ENCODE assay signal across 1 cellular context in genomic region chr5:172788771-172789686, GRCh38.
TF ChIP-seq lines count a peak whose summit lies in the region.

No MANE protein-coding gene starts in this region.

TF ChIP-seq in HepG2, 621 proteins besides CTCF, POLR2A, EP300 and RAD21 (continued from another document and continues in another):
- TF ChIP-seq ZHX2 (IDR thresholded peaks at IDR 0.05; ENCODE audit: low read depth) (no peak; the same call in 1 of the 2 replicates), ZHX2 (CRISPR knock-in tag; IDR thresholded peaks at IDR 0.05; ENCODE audit: borderline replicate concordance) (no peak), ZBTB46 (CRISPR knock-in tag; IDR thresholded peaks at IDR 0.05; ENCODE audit: borderline replicate concordance) (no peak), SOX5 (CRISPR knock-in tag; IDR thresholded peaks at IDR 0.05; ENCODE audit: borderline replicate concordance) (no peak), SNAPC4 (CRISPR knock-in tag; IDR thresholded peaks at IDR 0.05) (no peak), SIX4 (CRISPR knock-in tag; IDR thresholded peaks at IDR 0.05) (0 out of 2 replicates have a peak, but pooled peaks have one; percentile 12), NCOA5 (CRISPR knock-in tag; IDR thresholded peaks at IDR 0.05) (no peak), BRF2 (CRISPR knock-in tag; IDR thresholded peaks at IDR 0.05) (no peak), SUZ12 (IDR thresholded peaks at IDR 0.05; ENCODE audit: low read depth, low read length) (no peak), ZNF563 (CRISPR knock-in tag; IDR thresholded peaks at IDR 0.05) (0 out of 2 replicates have a peak, but pooled peaks have one; percentile 23), E2F5 (CRISPR knock-in tag; conservative IDR thresholded peaks at IDR 0.05) (no peak), BHLHE40 (IDR thresholded peaks at IDR 0.05; ENCODE audit: low read length) (no peak), TFDP2 (CRISPR knock-in tag; IDR thresholded peaks at IDR 0.05) (no peak), FOXP1 (IDR thresholded peaks at IDR 0.05) (no peak), FOXP1 (CRISPR knock-in tag; IDR thresholded peaks at IDR 0.05) (no peak), ZBTB10 (CRISPR knock-in tag; IDR thresholded peaks at IDR 0.05; ENCODE audit: borderline replicate concordance) (no peak), ZNF34 (CRISPR knock-in tag; IDR thresholded peaks at IDR 0.05; ENCODE audit: borderline replicate concordance) (no peak), YEATS4 (CRISPR knock-in tag; IDR thresholded peaks at IDR 0.05; ENCODE audit: borderline replicate concordance) (peak; percentile 45; the same call in 1 of the 2 replicates), ZNF639 (CRISPR knock-in tag; conservative IDR thresholded peaks at IDR 0.05) (no peak; the same call in 1 of the 2 replicates), ZBTB2 (CRISPR knock-in tag; IDR thresholded peaks at IDR 0.05; ENCODE audit: low read depth) (no peak), ISL2 (CRISPR knock-in tag; IDR thresholded peaks at IDR 0.05) (no peak), ZFP37 (CRISPR knock-in tag; IDR thresholded peaks at IDR 0.05; ENCODE audit: borderline replicate concordance) (no peak), NR1H2 (CRISPR knock-in tag; IDR thresholded peaks at IDR 0.05; ENCODE audit: borderline replicate concordance, low read depth) (no peak), MIXL1 (CRISPR knock-in tag; IDR thresholded peaks at IDR 0.05) (no peak), ZNF530 (CRISPR knock-in tag; IDR thresholded peaks at IDR 0.05; ENCODE audit: low read depth) (no peak), IRX3 (CRISPR knock-in tag; IDR thresholded peaks at IDR 0.05; ENCODE audit: borderline replicate concordance, low read depth) (no peak), MAZ (IDR thresholded peaks at IDR 0.05; ENCODE audit: borderline replicate concordance, low read depth, low read length) (peak; percentile 56; the same call in 1 of the 2 replicates), MAZ (CRISPR knock-in tag; IDR thresholded peaks at IDR 0.05; ENCODE audit: low read depth) (no peak), GRHL1 (CRISPR knock-in tag; conservative IDR thresholded peaks at IDR 0.05) (no peak)
